9 cellular contexts compared by ENCODE assay signal in genomic region chr4:73740353-73740778, GRCh38. TPM values are rescaled to one million over a fixed set of nuclear protein-coding genes. Genes with fewer than 3 reads are reported as not detected.
DNase-seq lines count a peak whose midpoint lies in the region; ATAC-seq, FAIRE-seq and TF ChIP-seq lines count a peak whose summit lies in the region.
"Had no signal": no experiment of that assay in that cellular context is flagged by ENCODE, and none has a peak within 500 bp of the region (broad histone marks: within the 10 kb centered on the region; RNA-seq: fewer than 3 reads in every experiment).

Gene CXCL8 (plus strand): TSS chr4:73740569. CDS start chr4:73740659, 90 bp downstream.

- H3K27ac Mint-ChIP-seq in naive thymus-derived CD4-positive, alpha-beta T cell: no peak within 1 kb of the TSS
- no peak within 1 kb of the TSS for H3K27ac Mint-ChIP-seq in activated naive CD4-positive, alpha-beta T cell treated with anti-CD3 and anti-CD28 coated beads, Interleukin-2, amount 10 ng/mL, durations not matched to agents 7 days and 5 days

- TF ChIP-seq CTCF in H1 (IDR thresholded peaks at IDR 0.05; ENCODE audit: control extremely low read depth in 1 of 3, insufficient read depth in 1 of 3, low read depth in 1 of 3, low read length in 3 of 3): no peak

- H2BK20ac ChIP-seq in H1 (ENCODE audit: low read length): no peak within 1 kb of the TSS

- POLR2A ChIA-PET in H1 (lab: Charles Lee; ENCODE audit: partially characterized antibody): no interaction called here
- POLR2A ChIA-PET in naive thymus-derived CD4-positive, alpha-beta T cell (lab: Charles Lee): no interaction called here

- no peaks in the 10 kb centered on the region for H3K23me2 ChIP-seq in H1 (ENCODE audit: low read depth, low read length)

- no peak within 1 kb of the TSS for H2AK5ac ChIP-seq in H1 (ENCODE audit: low read depth, low read length)

- intact Hi-C loops in naive thymus-derived CD4-positive, alpha-beta T cell (cut with micrococcal nuclease): loop anchor here in 1 of 2 donors (5.0 kb wide), 1 partner anchor 77 kb away; no protein-coding TSS in a partner anchor

- no peak within 1 kb of the TSS for H4K8ac ChIP-seq in H1 (ENCODE audit: extremely low read depth, insufficient read depth, low read length)

- no peak for TF ChIP-seq EP300 in H1 (IDR thresholded peaks at IDR 0.05; ENCODE audit: borderline replicate concordance in 1 of 2, low read depth in 2 of 2, low read length in 2 of 2)

- CTCF ChIA-PET in H1 (lab: Charles Lee; ENCODE audit: partially characterized antibody): interaction anchor here (0.9 to 2.2 kb wide), 3 partner anchors 10 to 391 kb away, joined by 3 to 16 read pairs (median 5); no protein-coding TSS in a partner anchor
- CTCF ChIA-PET in naive thymus-derived CD4-positive, alpha-beta T cell (lab: Charles Lee): no interaction called here
- CTCF ChIA-PET in activated naive CD4-positive, alpha-beta T cell treated with anti-CD3 and anti-CD28 coated beads, Interleukin-2, amount 10 ng/mL, durations not matched to agents 7 days and 5 days (lab: Charles Lee): no interaction called here

- H4K20me1 ChIP-seq in H1 (replicated peaks in 1 of 2; ENCODE audit: control insufficient read depth in 1 of 2, insufficient read depth in 2 of 2, low read length in 2 of 2): no peaks in the 10 kb centered on the region

- no peaks in the 10 kb centered on the region for H3K4me1 ChIP-seq in H1 (replicated peaks in 1 of 4; ENCODE audit: control insufficient read depth in 3 of 4, insufficient read depth in 4 of 4, low read length in 3 of 4)
- H3K4me1 ChIP-seq in naive thymus-derived CD4-positive, alpha-beta T cell (ENCODE audit: control insufficient read depth in 2 of 2, insufficient read depth in 2 of 2, low read length in 2 of 2): no peaks in the 10 kb centered on the region

- peak; percentile 52 for ATAC-seq in HG02981 (IDR thresholded peaks at IDR 0.05; ENCODE audit: unreplicated experiment)
- ATAC-seq in naive thymus-derived CD4-positive, alpha-beta T cell: peak; percentile 89

- H3K27me3 Mint-ChIP-seq in naive thymus-derived CD4-positive, alpha-beta T cell: peaks cover 0 to 8% (median 3%) of the 10 kb centered on the region in 5 donors
- no peaks in the 10 kb centered on the region for H3K27me3 Mint-ChIP-seq in activated naive CD4-positive, alpha-beta T cell treated with anti-CD3 and anti-CD28 coated beads, Interleukin-2, amount 10 ng/mL, durations not matched to agents 7 days and 5 days

- H3K23ac ChIP-seq in H1 (ENCODE audit: insufficient read length): no peak within 1 kb of the TSS

- H3K9me3 ChIP-seq in H1 (ENCODE audit: insufficient read depth in 2 of 2, low read depth in 1 of 2, low read length in 1 of 2): no peaks in the 10 kb centered on the region
- H3K9me3 ChIP-seq in naive thymus-derived CD4-positive, alpha-beta T cell (ENCODE audit: control insufficient read depth in 2 of 3, low read length in 3 of 3): no peaks in the 10 kb centered on the region

- H3K14ac ChIP-seq in H1 (ENCODE audit: insufficient read length): no peak within 1 kb of the TSS

- H2BK12ac ChIP-seq in H1 (ENCODE audit: low read depth, low read length): no peak within 1 kb of the TSS

- no peak within 1 kb of the TSS for H4K91ac ChIP-seq in H1 (replicated peaks; ENCODE audit: insufficient read length, low read length)

- no peak within 1 kb of the TSS for H2BK15ac ChIP-seq in H1 (ENCODE audit: low read length)

- TF ChIP-seq RAD21 in H1 (IDR thresholded peaks at IDR 0.05 in 1 of 2, conservative IDR thresholded peaks at IDR 0.05 in 1 of 2; ENCODE audit: low read depth in 2 of 2, low read length in 2 of 2): no peak

- FAIRE-seq in H1 (lab: Jason Lieb, UNC): no peak

- peak within 1 kb of the TSS in 2 of 10 donors; percentile 26 to 40 for H3K4me3 Mint-ChIP-seq in naive thymus-derived CD4-positive, alpha-beta T cell
- no peak within 1 kb of the TSS for H3K4me3 Mint-ChIP-seq in activated naive CD4-positive, alpha-beta T cell treated with anti-CD3 and anti-CD28 coated beads, Interleukin-2, amount 10 ng/mL, durations not matched to agents 7 days and 5 days

- H3K4me1 Mint-ChIP-seq in naive thymus-derived CD4-positive, alpha-beta T cell: peaks cover 0 to 5% (median 0%) of the 10 kb centered on the region in 7 donors
- no peaks in the 10 kb centered on the region for H3K4me1 Mint-ChIP-seq in activated naive CD4-positive, alpha-beta T cell treated with anti-CD3 and anti-CD28 coated beads, Interleukin-2, amount 10 ng/mL, durations not matched to agents 7 days and 5 days

- H3K4ac ChIP-seq in H1 (replicated peaks; ENCODE audit: insufficient read length, low read depth, low read length): no peak within 1 kb of the TSS

- no peaks in the 10 kb centered on the region for H3K27me3 ChIP-seq in H1 (replicated peaks in 1 of 4; ENCODE audit: control insufficient read depth in 3 of 4, extremely low read depth in 1 of 4, insufficient read depth in 3 of 4, low read length in 3 of 4)
- no peaks in the 10 kb centered on the region for H3K27me3 ChIP-seq in naive thymus-derived CD4-positive, alpha-beta T cell (ENCODE audit: control insufficient read depth in 2 of 2, insufficient read depth in 2 of 2, low read length in 2 of 2)
- H3K27me3 ChIP-seq: cardiac muscle cell had no signal

- H2AFZ ChIP-seq in H1 (ENCODE audit: low read length): 0 out of 2 replicates have a peak within 1 kb of the TSS, but pooled peaks have one; percentile 6

- H3K4me2 ChIP-seq in H1 (ENCODE audit: insufficient read depth in 1 of 2, low read depth in 2 of 2, low read length in 2 of 2): no peak within 1 kb of the TSS

- no peak for TF ChIP-seq POLR2A in H1 (IDR thresholded peaks at IDR 0.05; ENCODE audit: control extremely low read depth in 1 of 2, low read depth in 2 of 2, low read length in 2 of 2)

- no peaks in the 10 kb centered on the region for H3K36me3 ChIP-seq in H1 (ENCODE audit: control insufficient read depth in 2 of 4, insufficient read depth in 4 of 4, low read length in 3 of 4)
- no peaks in the 10 kb centered on the region for H3K36me3 ChIP-seq in naive thymus-derived CD4-positive, alpha-beta T cell (ENCODE audit: control insufficient read depth in 2 of 3, insufficient read depth in 3 of 3, low read length in 3 of 3)
- H3K36me3 ChIP-seq: cardiac muscle cell had no signal

- H3K36me3 Mint-ChIP-seq in naive thymus-derived CD4-positive, alpha-beta T cell: peaks cover 0 to 2% (median 0%) of the 10 kb centered on the region in 5 donors
- no peaks in the 10 kb centered on the region for H3K36me3 Mint-ChIP-seq in activated naive CD4-positive, alpha-beta T cell treated with anti-CD3 and anti-CD28 coated beads, Interleukin-2, amount 10 ng/mL, durations not matched to agents 7 days and 5 days

- H3K56ac ChIP-seq in H1 (replicated peaks; ENCODE audit: insufficient read length, low read depth, low read length): no peak within 1 kb of the TSS

- H3K79me1 ChIP-seq in H1 (ENCODE audit: low read depth, low read length): no peaks in the 10 kb centered on the region

- 87% methylated on average over 7 of the region's 7 CpGs; no CpG with 5 or more reads in 1 of the 2 experiments for WGBS in H1 (ENCODE audit: extremely low coverage in 1 of 2, insufficient coverage in 1 of 2, insufficient read length in 1 of 2, insufficient replicate concordance in 2 of 2, low coverage in 1 of 2, low lambda C conversion rate in 2 of 2, missing lambda C conversion rate in 1 of 2), 2 experiments

- H3K4me3 ChIP-seq in H1 (ENCODE audit: extremely low read depth in 1 of 4, insufficient read depth in 2 of 4, low read depth in 3 of 4, low read length in 4 of 4): no peak within 1 kb of the TSS
- no peak within 1 kb of the TSS for H3K4me3 ChIP-seq in naive thymus-derived CD4-positive, alpha-beta T cell (ENCODE audit: low read length)
- H3K4me3 ChIP-seq: cardiac muscle cell had no signal

- no peak within 1 kb of the TSS for H3K27ac ChIP-seq in H1 (ENCODE audit: low read depth, low read length)
- no peak within 1 kb of the TSS for H3K27ac ChIP-seq in naive thymus-derived CD4-positive, alpha-beta T cell (ENCODE audit: low read depth, low read length)
- H3K27ac ChIP-seq: cardiac muscle cell had no signal

- H2BK5ac ChIP-seq in H1 (ENCODE audit: low read depth, low read length): no peak within 1 kb of the TSS

- H3K18ac ChIP-seq in H1 (ENCODE audit: extremely low read depth, low read length): no peak within 1 kb of the TSS

- DNase-seq in COLO829 (ENCODE audit: low spot score) (peak; percentile 84), H1 (ENCODE audit: low read depth in 1 of 2, low spot score in 2 of 2) (no peak), DMS114 treated with DMSO at 0.1 percent for 48 hours (lab: John Stamatoyannopoulos, UW; ENCODE audit: unreplicated experiment) (no peak), NCI-H2171 (lab: John Stamatoyannopoulos, UW) (no peak)
- no peak for DNase-seq in naive thymus-derived CD4-positive, alpha-beta T cell
- DNase-seq in activated naive CD4-positive, alpha-beta T cell treated with anti-CD3 and anti-CD28 coated beads, Interleukin-2, amount 10 ng/mL, durations not matched to agents 7 days and 5 days: no peak

- peaks cover 0 to 9% (median 3%) of the 10 kb centered on the region in 11 donors for H3K9me3 Mint-ChIP-seq in naive thymus-derived CD4-positive, alpha-beta T cell
- no peaks in the 10 kb centered on the region for H3K9me3 Mint-ChIP-seq in activated naive CD4-positive, alpha-beta T cell treated with anti-CD3 and anti-CD28 coated beads, Interleukin-2, amount 10 ng/mL, durations not matched to agents 7 days and 5 days

- H3K9ac ChIP-seq in H1 (replicated peaks in 1 of 4; ENCODE audit: extremely low read depth in 1 of 4, low read depth in 3 of 4, low read length in 3 of 4): no peak within 1 kb of the TSS

- no peaks in the 10 kb centered on the region for H3K79me2 ChIP-seq in H1 (ENCODE audit: control insufficient read depth in 1 of 2, insufficient read depth in 2 of 2, low read length in 2 of 2)

- H2BK120ac ChIP-seq in H1 (replicated peaks; ENCODE audit: low read depth, low read length): no peak within 1 kb of the TSS

- H4K5ac ChIP-seq in H1 (ENCODE audit: insufficient read length, low read depth, low read length): no peak within 1 kb of the TSS

TF ChIP-seq in H1, 55 proteins besides CTCF, POLR2A, EP300 and RAD21 (continues in another document):
- TF ChIP-seq SIRT6 (IDR thresholded peaks at IDR 0.05; ENCODE audit: low read length) (no peak), TAF1 (IDR thresholded peaks at IDR 0.05; ENCODE audit: low read depth, low read length) (no peak)

RNA-seq across cellular contexts. Expression of gene CXCL8, which starts in this region (rescaled TPM):
- 0.33 TPM for polyA plus RNA-seq in PFSK-1 (2012; ENCODE audit: insufficient read length, low read depth)
- total RNA-seq in H1 (2021; fragmentation: NEBNext Ultra II Directional; extraction: Animal tissue kit (Norgen Biotek cat#: 25700)): not detected in 2 replicates
- polyA plus RNA-seq in H1 (2011; rRNA removed): not detected in 2 replicates
- not detected for polyA plus RNA-seq in H1 (2011; cell fraction: cytosol; rRNA removed)
- not detected for polyA plus RNA-seq in H1 (2011; cell fraction: nucleus; rRNA removed)
- not detected in 4 replicates for polyA plus RNA-seq in H1 (2012, experiment 1 of 2)
- not detected for polyA plus RNA-seq in H1 (2012, experiment 2 of 2)
- 0.16 TPM for polyA plus RNA-seq in H1 (2013, experiment 1 of 2)
- polyA plus RNA-seq in H1 (2013, experiment 2 of 2): not detected
- not detected in 2 replicates for polyA minus RNA-seq in H1 (2011; rRNA and poly(A)+ RNA removed)
- not detected for polyA minus RNA-seq in H1 (2011; cell fraction: cytosol; rRNA and poly(A)+ RNA removed)
- not detected for polyA minus RNA-seq in H1 (2011; cell fraction: nucleus; rRNA and poly(A)+ RNA removed)
- 100 to 1,000 TPM in 2 of 5 experiments, 1 to 10 TPM in 3; 1.8 to 501 (median 4.4) TPM for total RNA-seq in naive thymus-derived CD4-positive, alpha-beta T cell
- under 1 TPM in 1 of 2 donors, not detected in 1; 0.20 TPM for polyA plus RNA-seq in naive thymus-derived CD4-positive, alpha-beta T cell
- total RNA-seq: cardiac muscle cell had no signal
- polyA plus RNA-seq: cardiac muscle cell had no signal
